In genomic region chr7:83365746-83366145, GRCh38 we compare ENCODE assay signal across 16 cellular contexts.
DNase-seq lines count a peak whose midpoint lies in the region; ATAC-seq, FAIRE-seq and TF ChIP-seq lines count a peak whose summit lies in the region.
"Had no signal": no experiment of that assay in that cellular context is flagged by ENCODE, and none has a peak within 500 bp of the region (broad histone marks: within the 10 kb centered on the region; RNA-seq: fewer than 3 reads in every experiment).

No MANE protein-coding gene starts in this region.

- no peaks in the 10 kb centered on the region for H3K9me3 Mint-ChIP-seq in type B pancreatic cell

- H3K27me3 ChIP-seq in endothelial cell of umbilical vein (ENCODE audit: control insufficient read depth in 2 of 2, insufficient read depth in 2 of 2, low read length in 2 of 2), result peaks cover 0 to 6% of the 10 kb centered on the region in 2 experiments
- H3K27me3 ChIP-seq: adrenal gland; BLaER1 treated with 17β-estradiol and CSF1 and Interleukin-3, amounts not matched to agents 10 nM and 100 nM had no signal

- H3K9me2 ChIP-seq in OCI-LY7 (ENCODE audit: insufficient read depth, low read length), result no peaks in the 10 kb centered on the region

- FAIRE-seq in endothelial cell of umbilical vein (lab: Jason Lieb, UNC), result no peak

- H3K4me1 Mint-ChIP-seq in type B pancreatic cell (ENCODE audit: unreplicated experiment), result no peaks in the 10 kb centered on the region

- H3K79me2 ChIP-seq in OCI-LY7 (ENCODE audit: insufficient read depth, low read depth, low read length) (no peaks in the 10 kb centered on the region), endothelial cell of umbilical vein (ENCODE audit: control insufficient read depth, insufficient read depth, low read length) (no peaks in the 10 kb centered on the region)

- no peak overlapping the region for H3K4me3 Mint-ChIP-seq in type B pancreatic cell
- H3K4me3 Mint-ChIP-seq: activated T-cell treated with anti-CD3 and anti-CD28 coated beads, Interleukin-2, amount 50 U/mL, for 4 hours had no signal

- H3K9me3 ChIP-seq in OCI-LY7 (ENCODE audit: low read length), result no peaks in the 10 kb centered on the region
- no peaks in the 10 kb centered on the region for H3K9me3 ChIP-seq in endothelial cell of umbilical vein (replicated peaks; ENCODE audit: control insufficient read depth, insufficient read depth, low read length)
- H3K9me3 ChIP-seq: adrenal gland; BLaER1 treated with 17β-estradiol and CSF1 and Interleukin-3, amounts not matched to agents 10 nM and 100 nM; HAP-1 had no signal

- no peaks in the 10 kb centered on the region for H3K4me1 ChIP-seq in OCI-LY7 (ENCODE audit: insufficient read depth, low read length, poor library complexity, severe bottlenecking)
- H3K4me1 ChIP-seq in endothelial cell of umbilical vein (ENCODE audit: control insufficient read depth, extremely low read depth, insufficient read depth, low read length), result no peaks in the 10 kb centered on the region
- H3K4me1 ChIP-seq: adrenal gland; BLaER1 treated with 17β-estradiol and CSF1 and Interleukin-3, amounts not matched to agents 10 nM and 100 nM; HAP-1 had no signal

- no peak overlapping the region for H3K27ac ChIP-seq in OCI-LY7 (ENCODE audit: low read depth, low read length, poor library complexity, severe bottlenecking)
- no peak overlapping the region for H3K27ac ChIP-seq in endothelial cell of umbilical vein (ENCODE audit: insufficient read depth, low read depth, low read length)
- H3K27ac ChIP-seq: adrenal gland; BLaER1 treated with 17β-estradiol and CSF1 and Interleukin-3, amounts not matched to agents 10 nM and 100 nM; dorsolateral prefrontal cortex had no signal

- TF ChIP-seq CTCF in OCI-LY7 (conservative IDR thresholded peaks at IDR 0.05; ENCODE audit: low read length), result peak; percentile 36
- no peak for TF ChIP-seq CTCF in endothelial cell of umbilical vein (IDR thresholded peaks at IDR 0.05; ENCODE audit: extremely low read depth in 1 of 2, insufficient read depth in 1 of 2, low read depth in 1 of 2, low read length in 2 of 2)
- peak; percentile 48 for TF ChIP-seq CTCF in type B pancreatic cell (conservative IDR thresholded peaks at IDR 0.05)

- TF ChIP-seq POLR2A in endothelial cell of umbilical vein (IDR thresholded peaks at IDR 0.05; ENCODE audit: low read depth, low read length), result no peak

- no peak overlapping the region for H3K27ac Mint-ChIP-seq in type B pancreatic cell

- intact Hi-C loops in OCI-LY7 (cut with micrococcal nuclease; ENCODE audit: unreplicated experiment), result no loop called here
- intact Hi-C loops in endothelial cell of umbilical vein (cut with micrococcal nuclease), result loop anchor here (1.0 to 10.0 kb wide), 3 partner anchors 361 to 625 kb away; no protein-coding TSS in a partner anchor

- H2AFZ ChIP-seq in OCI-LY7 (ENCODE audit: low read length) (no peak overlapping the region), endothelial cell of umbilical vein (ENCODE audit: low read depth, low read length) (no peak overlapping the region)

- BruUV-seq in OCI-LY7 (replicated peaks; lab: Mats Ljungman, UMichigan) (no TSS peak), endothelial cell of umbilical vein (replicated peaks; lab: Mats Ljungman, UMichigan) (no TSS peak)

- CTCF ChIA-PET in OCI-LY7 (lab: Charles Lee; ENCODE audit: unreplicated experiment) (no interaction called here), endothelial cell of umbilical vein (lab: Charles Lee) (no interaction called here)

- H3K36me3 ChIP-seq in OCI-LY7 (ENCODE audit: insufficient read depth, low read length) (no peaks in the 10 kb centered on the region), endothelial cell of umbilical vein (ENCODE audit: control insufficient read depth in 2 of 2, extremely low read depth in 1 of 2, insufficient read depth in 2 of 2, low read length in 2 of 2) (no peaks in the 10 kb centered on the region)
- H3K36me3 ChIP-seq: adrenal gland; BLaER1 treated with 17β-estradiol and CSF1 and Interleukin-3, amounts not matched to agents 10 nM and 100 nM; HAP-1 had no signal

- ATAC-seq in GM19463 (IDR thresholded peaks at IDR 0.05; ENCODE audit: unreplicated experiment) (no peak), GM21367 (IDR thresholded peaks at IDR 0.05; ENCODE audit: unreplicated experiment) (no peak)
- ATAC-seq: activated T-cell treated with anti-CD3 and anti-CD28 coated beads, Interleukin-2, amount 50 U/mL, for 4 hours had no signal

- H3K4me2 ChIP-seq in OCI-LY7 (ENCODE audit: low read length), result no peak overlapping the region
- H3K4me2 ChIP-seq in endothelial cell of umbilical vein (ENCODE audit: insufficient read depth, low read length), result no peak overlapping the region
- H3K4me2 ChIP-seq: BLaER1 treated with 17β-estradiol and CSF1 and Interleukin-3, amounts not matched to agents 10 nM and 100 nM had no signal

- DNase-seq in NCI-H2227 treated with DMSO at 0.1 percent for 48 hours (lab: John Stamatoyannopoulos, UW), result peak; percentile 27
- no peak for DNase-seq in NCI-H2227 (lab: John Stamatoyannopoulos, UW; ENCODE audit: unreplicated experiment)
- DNase-seq in OCI-LY7 (ENCODE audit: low spot score), result no peak
- DNase-seq in endothelial cell of umbilical vein (ENCODE audit: low read depth, low spot score), result peak; percentile 13
- no peak for DNase-seq in type B pancreatic cell (ENCODE audit: extremely low spot score, unreplicated experiment)
- DNase-seq in mucosa of gallbladder (ENCODE audit: low spot score), result no peak
- DNase-seq: activated T-cell treated with anti-CD3 and anti-CD28 coated beads, Interleukin-2, amount 50 U/mL, for 4 hours; adrenal gland; dorsolateral prefrontal cortex; kidney glomerular epithelial cell; NCI-H1092; stimulated activated CD4-positive, alpha-beta T cell treated with anti-CD3 and anti-CD28 coated beads, Interleukin-2, amount 100 ng/mL, for 24 hours had no signal

- no peak overlapping the region for H3K9ac ChIP-seq in endothelial cell of umbilical vein (replicated peaks; ENCODE audit: extremely low read depth, insufficient read depth, low read length)
- H3K9ac ChIP-seq: BLaER1 treated with 17β-estradiol and CSF1 and Interleukin-3, amounts not matched to agents 10 nM and 100 nM had no signal

- H3K36me3 Mint-ChIP-seq in type B pancreatic cell, result peaks cover 3% of the 10 kb centered on the region

- H4K20me1 ChIP-seq in OCI-LY7 (ENCODE audit: insufficient read depth, low read length), result no peaks in the 10 kb centered on the region
- H4K20me1 ChIP-seq in endothelial cell of umbilical vein (replicated peaks; ENCODE audit: control insufficient read depth, extremely low read depth, insufficient read depth, low read length), result no peaks in the 10 kb centered on the region
- H4K20me1 ChIP-seq: BLaER1 treated with 17β-estradiol and CSF1 and Interleukin-3, amounts not matched to agents 10 nM and 100 nM had no signal

- H3K27me3 Mint-ChIP-seq in type B pancreatic cell, result no peaks in the 10 kb centered on the region

- POLR2A ChIA-PET in OCI-LY7 (lab: Charles Lee), result no interaction called here
- POLR2A ChIA-PET in endothelial cell of umbilical vein (lab: Charles Lee), result no interaction called here

- no peaks in the 10 kb centered on the region for H3K9me1 ChIP-seq in endothelial cell of umbilical vein (replicated peaks; ENCODE audit: control insufficient read depth, extremely low read depth, insufficient read depth, low read length)

- dilution Hi-C loops in endothelial cell of umbilical vein (cut with MboI; ENCODE audit: extremely low pct_ligation_motif_present, low sequenced_read_pairs), result no loop called here

- H3K4me3 ChIP-seq in OCI-LY7 (ENCODE audit: low read depth, low read length, poor library complexity, severe bottlenecking), result no peak overlapping the region
- no peak overlapping the region for H3K4me3 ChIP-seq in endothelial cell of umbilical vein (replicated peaks in 1 of 3; ENCODE audit: insufficient read depth in 1 of 3, low read depth in 1 of 3, low read length in 3 of 3)
- H3K4me3 ChIP-seq: adrenal gland; BLaER1 treated with 17β-estradiol and CSF1 and Interleukin-3, amounts not matched to agents 10 nM and 100 nM; dorsolateral prefrontal cortex; HAP-1 had no signal

TF ChIP-seq in endothelial cell of umbilical vein, 7 proteins besides CTCF, POLR2A, EP300 and RAD21:
- no peak for TF ChIP-seq POLR2AphosphoS5 (IDR thresholded peaks at IDR 0.05; ENCODE audit: insufficient read depth, low read depth, low read length)
- no peak for TF ChIP-seq FOS (IDR thresholded peaks at IDR 0.05; ENCODE audit: borderline replicate concordance, insufficient read depth, low read length)
- TF ChIP-seq GATA2 (IDR thresholded peaks at IDR 0.05; ENCODE audit: insufficient read depth, insufficient read length, low read depth, low read length), result no peak
- TF ChIP-seq JUN (IDR thresholded peaks at IDR 0.05; ENCODE audit: borderline replicate concordance, insufficient read depth, insufficient read length, low read depth), result no peak
- TF ChIP-seq MYC (IDR thresholded peaks at IDR 0.05; ENCODE audit: low read depth, low read length), result no peak
- TF ChIP-seq MAX (IDR thresholded peaks at IDR 0.05; ENCODE audit: insufficient read depth, insufficient read length), result no peak
- TF ChIP-seq EZH2 (IDR thresholded peaks at IDR 0.05; ENCODE audit: borderline replicate concordance, low read depth, low read length, severe bottlenecking), result no peak

Comparison
In these comparisons a context has a peak if more than half of its experiments do, and no peak if none do; other contexts are left out.
1. DNase-seq: peak in NCI-H2227 treated with DMSO at 0.1 percent for 48 hours (single experiment) and endothelial cell of umbilical vein (single experiment); none in NCI-H2227 (single experiment), OCI-LY7 (single experiment), type B pancreatic cell (single experiment) and mucosa of gallbladder (single experiment).
2. CTCF ChIP-seq: peak in OCI-LY7 (single experiment) and type B pancreatic cell (single experiment); none in endothelial cell of umbilical vein (0 of 2).